ENCODE assay signal across 15 cellular contexts in genomic region chr2:59734743-59735142, GRCh38.
"Had no signal": no experiment of that assay in that cellular context is flagged by ENCODE, and none has a peak within 500 bp of the region (broad histone marks: within the 10 kb centered on the region; RNA-seq: fewer than 3 reads in every experiment).

No MANE protein-coding gene starts in this region.

- H3K27me3 Mint-ChIP-seq: activated naive CD4-positive, alpha-beta T cell treated with anti-CD3 and anti-CD28 coated beads, Interleukin-2, amount 50 U/mL, for 24 hours had no signal

- H3K4me1 Mint-ChIP-seq: activated naive CD4-positive, alpha-beta T cell treated with anti-CD3 and anti-CD28 coated beads, Interleukin-2, amount 50 U/mL, for 24 hours; natural killer cell had no signal

- H3K36me3 Mint-ChIP-seq: activated naive CD4-positive, alpha-beta T cell treated with anti-CD3 and anti-CD28 coated beads, Interleukin-2, amount 50 U/mL, for 24 hours; natural killer cell had no signal

- H3K4me3 Mint-ChIP-seq: activated naive CD4-positive, alpha-beta T cell treated with anti-CD3 and anti-CD28 coated beads, Interleukin-2, amount 50 U/mL, for 24 hours; activated T-cell treated with anti-CD3 and anti-CD28 coated beads, Interleukin-2, amount 50 U/mL, for 72 hours; natural killer cell had no signal

- H3K9me3 Mint-ChIP-seq: activated naive CD4-positive, alpha-beta T cell treated with anti-CD3 and anti-CD28 coated beads, Interleukin-2, amount 50 U/mL, for 24 hours; activated T-cell treated with anti-CD3 and anti-CD28 coated beads, Interleukin-2, amount 50 U/mL, for 72 hours had no signal

- H3K27ac Mint-ChIP-seq: activated naive CD4-positive, alpha-beta T cell treated with anti-CD3 and anti-CD28 coated beads, Interleukin-2, amount 50 U/mL, for 24 hours; activated T-cell treated with anti-CD3 and anti-CD28 coated beads, Interleukin-2, amount 50 U/mL, for 72 hours; natural killer cell had no signal

- ATAC-seq: activated T-cell treated with anti-CD3 and anti-CD28 coated beads, Interleukin-2, amount 50 U/mL, for 72 hours; natural killer cell had no signal

- DNase-seq: activated CD4-positive, CD25-positive, alpha-beta regulatory T cell treated with anti-CD3 and anti-CD28 coated beads, Interleukin-2, amount 50 U/mL, for 72 hours; activated CD8-positive, alpha-beta memory T cell treated with anti-CD3 and anti-CD28 coated beads for 24 hours; activated CD8-positive, alpha-beta memory T cell treated with anti-CD3 and anti-CD28 coated beads, Interleukin-2, amount 50 U/mL, for 48 hours; activated effector memory CD4-positive, alpha-beta T cell treated with anti-CD3 and anti-CD28 coated beads, Interleukin-2, amount 50 U/mL, for 16 hours; activated T-cell treated with anti-CD3 and anti-CD28 coated beads, Interleukin-2, amount 50 U/mL, for 72 hours; cerebellar nuclear complex; cortex of kidney; lower lobe of right lung; natural killer cell; stimulated activated CD4-positive, alpha-beta T cell treated with anti-CD3 and anti-CD28 coated beads, Interleukin-12 subunit alpha, Interleukin-12 subunit beta, amount 100 ng/mL, for 4 hours; stimulated activated CD4-positive, alpha-beta T cell treated with anti-CD3 and anti-CD28 coated beads, Interleukin-1b, Interleukin-23, amount 100 ng/mL, for 48 hours; stimulated activated CD8-positive, alpha-beta memory T cell treated with anti-CD3 and anti-CD28 coated beads, Interleukin-4, amount 100 ng/mL, for 48 hours; stimulated activated naive CD4-positive, alpha-beta T cell; T-helper 9 cell had no signal
